In the genomic region with DNA sequence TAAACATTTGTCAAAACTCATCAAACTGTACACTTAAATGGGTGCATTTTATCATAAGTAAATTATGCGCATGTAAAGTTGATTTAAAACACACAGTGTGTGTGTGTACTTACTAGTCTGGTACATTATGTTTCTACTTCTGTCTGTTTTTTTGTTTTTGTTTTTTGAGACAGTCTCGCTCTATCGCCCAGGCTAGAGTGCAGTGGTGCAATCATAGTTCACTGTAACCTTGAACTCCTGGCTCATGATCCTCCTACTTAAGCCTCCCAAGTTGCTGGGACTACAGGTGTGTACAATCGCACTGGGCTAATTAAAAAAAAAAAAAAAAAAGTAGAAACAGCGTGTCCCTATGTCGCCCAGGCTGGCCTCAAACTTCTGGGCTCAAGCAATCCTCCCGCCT, we compare ENCODE assay signal across 29 cellular contexts. TPM values are rescaled to one million over a fixed set of nuclear protein-coding genes. Genes with fewer than 3 reads are reported as not detected.
"Had no signal": no experiment of that assay in that cellular context is flagged by ENCODE, and none has a peak within 500 bp of the region (broad histone marks: within the 10 kb centered on the region; RNA-seq: fewer than 3 reads in every experiment).

No MANE protein-coding gene starts in this region.

- H3K4me1 Mint-ChIP-seq: nephron had no signal

- H3K27ac ChIP-seq: dorsolateral prefrontal cortex, epithelial cell of prostate, foreskin keratinocyte, gastroesophageal sphincter, heart left ventricle, hepatocyte, neural progenitor cell, prostate gland, suprapubic skin, transverse colon, vagina had no signal

- ATAC-seq: esophagus mucosa; foreskin keratinocyte; gastroesophageal sphincter; heart left ventricle; left colon; left ventricle myocardium superior; naive thymus-derived CD4-positive, alpha-beta T cell; right cardiac atrium; stimulated activated naive CD8-positive, alpha-beta T cell treated with anti-CD3 and anti-CD28 coated beads, Interleukin-15, amount 100 ng/mL, for 72 hours had no signal

- H3K27ac Mint-ChIP-seq: endodermal cell; nephron; neural progenitor cell; stimulated activated naive CD8-positive, alpha-beta T cell treated with anti-CD3 and anti-CD28 coated beads, Interleukin-15, amount 100 ng/mL, for 72 hours had no signal

- H3K27me3 ChIP-seq: dorsolateral prefrontal cortex, foreskin keratinocyte, gastroesophageal sphincter, heart left ventricle, hepatocyte, neural progenitor cell, suprapubic skin, transverse colon, vagina had no signal

- H2AFZ ChIP-seq: hepatocyte, neural progenitor cell had no signal

- H3K36me3 ChIP-seq: gastroesophageal sphincter, heart left ventricle, neural progenitor cell, prostate gland, suprapubic skin, transverse colon, vagina had no signal

- DNase-seq: effector CD4-positive, alpha-beta T cell; foreskin keratinocyte; heart left ventricle; kidney glomerular epithelial cell; left colon; left ventricle myocardium superior; mesenchymal stem cell; midbrain; naive thymus-derived CD4-positive, alpha-beta T cell; right cardiac atrium; small intestine; stimulated activated CD4-positive, alpha-beta T cell treated with anti-CD3 and anti-CD28 coated beads, Interleukin-15, amount 100 ng/mL, for 24 hours; stimulated activated CD4-positive, alpha-beta T cell treated with anti-CD3 and anti-CD28 coated beads, Interleukin-4, amount 100 ng/mL, for 1 hour; stimulated activated CD8-positive, alpha-beta memory T cell treated with anti-CD3 and anti-CD28 coated beads, Interleukin-4, amount 100 ng/mL, for 48 hours; stimulated activated naive CD4-positive, alpha-beta T cell; stimulated activated naive CD8-positive, alpha-beta T cell treated with anti-CD3 and anti-CD28 coated beads, Interleukin-15, amount 100 ng/mL, for 72 hours; transverse colon had no signal

- H3K27me3 Mint-ChIP-seq: naive thymus-derived CD4-positive, alpha-beta T cell; stimulated activated naive CD8-positive, alpha-beta T cell treated with anti-CD3 and anti-CD28 coated beads, Interleukin-15, amount 100 ng/mL, for 72 hours had no signal

- H3K4me2 ChIP-seq: hepatocyte, neural progenitor cell had no signal

- H3K9me3 Mint-ChIP-seq: endodermal cell, nephron, neural progenitor cell had no signal

- H3K9me3 ChIP-seq: gastroesophageal sphincter, heart left ventricle, prostate gland, suprapubic skin, transverse colon, vagina had no signal

- H3K4me1 ChIP-seq: prostate gland, vagina had no signal

- H3K79me2 ChIP-seq: hepatocyte had no signal

- H3K4me3 ChIP-seq: dorsolateral prefrontal cortex, gastroesophageal sphincter, heart left ventricle, hepatocyte, lung, neural progenitor cell, prostate gland, suprapubic skin, transverse colon, vagina had no signal

- H3K4me3 Mint-ChIP-seq: endodermal cell; naive thymus-derived CD4-positive, alpha-beta T cell; nephron; neural progenitor cell; stimulated activated naive CD8-positive, alpha-beta T cell treated with anti-CD3 and anti-CD28 coated beads, Interleukin-15, amount 100 ng/mL, for 72 hours had no signal

- H3K36me3 Mint-ChIP-seq: neural progenitor cell had no signal

- H3K9ac ChIP-seq: neural progenitor cell had no signal

RNA-seq across cellular contexts. Expression of a gene that starts 25.1 kb away (rescaled TPM):
- total RNA-seq: esophagus mucosa, left ventricle myocardium superior, vagina had no signal
